9 cellular contexts compared by ENCODE assay signal in genomic region chr19:3284759-3285646, GRCh38.
A peak's percentile ranks its signal among the peaks of the same experiment; 100 is the strongest.
DNase-seq lines count a peak whose midpoint lies in the region; ATAC-seq and TF ChIP-seq lines count a peak whose summit lies in the region.
"Had no signal": no experiment of that assay in that cellular context is flagged by ENCODE, and none has a peak within 500 bp of the region (broad histone marks: within the 10 kb centered on the region; RNA-seq: fewer than 3 reads in every experiment).

No MANE protein-coding gene starts in this region.

- peaks cover 28% of the 10 kb centered on the region for H3K27me3 Mint-ChIP-seq in memory B cell
- peaks cover 45 to 64% of the 10 kb centered on the region in 2 donors for H3K27me3 Mint-ChIP-seq in stimulated activated naive B cell treated with anti-CD40 and anti-IgM and Interleukin-4, amounts not matched to agents 10 μg/mL and 1 μg/mL and 100 μg/mL, for 72 hours

- H3K4me3 Mint-ChIP-seq in memory B cell, result no peak overlapping the region
- peak overlapping the region; percentile 59 to 65 for H3K4me3 Mint-ChIP-seq in stimulated activated naive B cell treated with anti-CD40 and anti-IgM and Interleukin-4, amounts not matched to agents 10 μg/mL and 1 μg/mL and 100 μg/mL, for 72 hours

- peak; percentile 97 for DNase-seq in ELF-1 (ENCODE audit: low read depth, low spot score)
- DNase-seq in NCI-H1930 (lab: John Stamatoyannopoulos, UW), result peak; percentile 64 to 76
- DNase-seq in activated CD4-positive, alpha-beta T cell treated with anti-CD3 and anti-CD28 coated beads for 48 hours, result peak; percentile 94
- no peak for DNase-seq in coronary artery (ENCODE audit: low spot score)
- DNase-seq in memory B cell (ENCODE audit: low spot score in 2 of 2), result peak in 1 of 2 donors; percentile 40
- peak; percentile 66 for DNase-seq in stimulated activated naive B cell treated with anti-CD40 and anti-IgM and Interleukin-4, amounts not matched to agents 10 μg/mL and 1 μg/mL and 100 μg/mL, for 72 hours
- no peak for DNase-seq in GF-D8 (lab: John Stamatoyannopoulos, UW)

- TF ChIP-seq CTCF in coronary artery (IDR thresholded peaks at IDR 0.05), result no peak

- H3K27ac ChIP-seq in coronary artery, result no peak overlapping the region
- H3K27ac ChIP-seq: KMS-11 had no signal

- H3K27ac Mint-ChIP-seq in memory B cell, result no peak overlapping the region
- no peak overlapping the region for H3K27ac Mint-ChIP-seq in stimulated activated naive B cell treated with anti-CD40 and anti-IgM and Interleukin-4, amounts not matched to agents 10 μg/mL and 1 μg/mL and 100 μg/mL, for 72 hours

- no peaks in the 10 kb centered on the region for H3K36me3 Mint-ChIP-seq in memory B cell
- no peaks in the 10 kb centered on the region for H3K36me3 Mint-ChIP-seq in stimulated activated naive B cell treated with anti-CD40 and anti-IgM and Interleukin-4, amounts not matched to agents 10 μg/mL and 1 μg/mL and 100 μg/mL, for 72 hours

- peaks cover 4% of the 10 kb centered on the region for H3K4me1 Mint-ChIP-seq in memory B cell
- H3K4me1 Mint-ChIP-seq in stimulated activated naive B cell treated with anti-CD40 and anti-IgM and Interleukin-4, amounts not matched to agents 10 μg/mL and 1 μg/mL and 100 μg/mL, for 72 hours, result peaks cover 8 to 9% of the 10 kb centered on the region in 2 donors

- peaks cover 2% of the 10 kb centered on the region for H3K9me3 Mint-ChIP-seq in memory B cell
- peaks cover 0 to 5% of the 10 kb centered on the region in 2 donors for H3K9me3 Mint-ChIP-seq in stimulated activated naive B cell treated with anti-CD40 and anti-IgM and Interleukin-4, amounts not matched to agents 10 μg/mL and 1 μg/mL and 100 μg/mL, for 72 hours

- H3K4me3 ChIP-seq in coronary artery, result peak overlapping the region; percentile 48

- ATAC-seq in memory B cell (ENCODE audit: low read depth), result peak; percentile 72
- peak; percentile 87 for ATAC-seq in stimulated activated naive B cell treated with anti-CD40 and anti-IgM and Interleukin-4, amounts not matched to agents 10 μg/mL and 1 μg/mL and 100 μg/mL, for 72 hours (replicated peaks)
- ATAC-seq in GM19023 (IDR thresholded peaks at IDR 0.05; ENCODE audit: unreplicated experiment), result no peak

Comparison
In these comparisons a context has a peak if more than half of its experiments do, and no peak if none do; other contexts are left out.
1. DNase-seq: peak in ELF-1 (single experiment), NCI-H1930 (2 of 2), activated CD4-positive, alpha-beta T cell treated with anti-CD3 and anti-CD28 coated beads for 48 hours (single experiment) and stimulated activated naive B cell treated with anti-CD40 and anti-IgM and Interleukin-4, amounts not matched to agents 10 μg/mL and 1 μg/mL and 100 μg/mL, for 72 hours (single experiment); none in coronary artery (single experiment) and GF-D8 (single experiment).